Comparison of ENCODE assay signal across 8 cellular contexts in the genomic region with DNA sequence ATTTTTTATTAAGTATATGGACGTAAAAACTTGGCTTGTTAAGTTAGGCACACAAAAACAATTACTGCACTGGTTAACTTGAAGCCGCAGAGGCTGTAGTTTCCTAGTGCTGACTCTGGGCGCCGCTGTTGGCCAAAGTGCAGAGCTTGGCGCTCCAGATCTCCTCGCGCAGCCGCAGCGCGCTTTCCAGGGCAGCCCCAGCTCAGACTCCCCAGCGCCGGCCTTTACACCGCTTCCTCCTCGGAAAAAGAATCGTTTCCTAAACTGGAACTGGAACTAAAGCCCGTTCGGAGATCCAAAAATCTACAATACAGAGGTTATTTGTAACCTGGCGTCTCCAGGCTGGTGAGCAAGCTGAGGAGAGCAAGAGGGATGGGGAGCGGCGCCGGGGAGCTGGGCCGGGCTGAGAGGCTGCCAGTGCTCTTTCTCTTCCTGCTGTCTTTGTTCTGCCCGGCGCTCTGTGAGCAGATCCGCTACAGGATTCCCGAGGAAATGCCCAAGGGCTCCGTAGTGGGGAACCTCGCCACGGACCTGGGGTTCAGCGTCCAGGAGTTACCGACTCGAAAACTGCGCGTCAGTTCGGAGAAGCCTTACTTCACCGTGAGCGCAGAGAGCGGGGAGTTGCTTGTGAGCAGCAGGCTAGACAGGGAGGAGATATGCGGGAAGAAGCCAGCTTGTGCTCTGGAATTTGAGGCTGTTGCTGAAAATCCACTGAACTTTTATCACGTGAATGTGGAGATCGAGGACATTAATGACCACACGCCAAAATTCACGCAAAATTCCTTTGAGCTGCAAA. TPM values are rescaled to one million over a fixed set of nuclear protein-coding genes. Genes with fewer than 3 reads are reported as not detected.
DNase-seq lines count a peak whose midpoint lies in the region; ATAC-seq lines count a peak whose summit lies in the region.
"Not testable (repeated sequence)": the region's sequence is repeated elsewhere in the genome, so short reads cannot be mapped to it uniquely, and the experiment has no call there.

TSS of gene PCDHGB5 (plus strand) at position 192 of the 796 bp plus-strand sequence. CDS start at position 373, 181 bp downstream.

- H3K4me2 ChIP-seq in skeletal muscle satellite cell (ENCODE audit: low read length), result peak within 1 kb of the TSS; percentile 74

- H3K4me1 Mint-ChIP-seq in IgD-negative memory B cell; activated CD8-positive, alpha-beta memory T cell treated with anti-CD3 and anti-CD28 coated beads, Interleukin-2, amount 10 ng/mL, durations not matched to agents 7 days and 5 days: not testable (repeated sequence)

- H3K36me3 Mint-ChIP-seq in IgD-negative memory B cell; activated CD8-positive, alpha-beta memory T cell treated with anti-CD3 and anti-CD28 coated beads, Interleukin-2, amount 10 ng/mL, durations not matched to agents 7 days and 5 days: not testable (repeated sequence)

- H3K27me3 ChIP-seq in skeletal muscle satellite cell (ENCODE audit: control insufficient read depth, insufficient read depth, low read length), result not testable (repeated sequence)

- H3K4me3 Mint-ChIP-seq in IgD-negative memory B cell, result peak within 1 kb of the TSS; percentile 73 to 84 (median 80)
- not testable (repeated sequence) for H3K4me3 Mint-ChIP-seq in activated CD8-positive, alpha-beta memory T cell treated with anti-CD3 and anti-CD28 coated beads, Interleukin-2, amount 10 ng/mL, durations not matched to agents 7 days and 5 days

- peaks cover 36% of the 10 kb centered on the region for H3K27me3 Mint-ChIP-seq in IgD-negative memory B cell
- peaks cover 48% of the 10 kb centered on the region for H3K27me3 Mint-ChIP-seq in activated CD8-positive, alpha-beta memory T cell treated with anti-CD3 and anti-CD28 coated beads, Interleukin-2, amount 10 ng/mL, durations not matched to agents 7 days and 5 days

- H3K9ac ChIP-seq in skeletal muscle satellite cell (ENCODE audit: low read depth, low read length), result peak within 1 kb of the TSS; percentile 62

- ATAC-seq in GM18519 (IDR thresholded peaks at IDR 0.05; ENCODE audit: low FRiP score, unreplicated experiment), result peak; percentile 92
- ATAC-seq in HG02610 (IDR thresholded peaks at IDR 0.05; ENCODE audit: unreplicated experiment), result peak; percentile 95
- ATAC-seq in activated CD8-positive, alpha-beta memory T cell treated with anti-CD3 and anti-CD28 coated beads, Interleukin-2, amount 10 ng/mL, durations not matched to agents 7 days and 5 days, result not testable (repeated sequence)

- not testable (repeated sequence) for H3K4me1 ChIP-seq in skeletal muscle satellite cell (ENCODE audit: control insufficient read depth, insufficient read depth, low read length)

- H3K9me3 Mint-ChIP-seq in IgD-negative memory B cell, result peaks cover 6 to 37% (median 19%) of the 10 kb centered on the region in 3 donors
- H3K9me3 Mint-ChIP-seq in activated CD8-positive, alpha-beta memory T cell treated with anti-CD3 and anti-CD28 coated beads, Interleukin-2, amount 10 ng/mL, durations not matched to agents 7 days and 5 days (ENCODE audit: low read depth), result not testable (repeated sequence)

- CTCF ChIA-PET in activated CD8-positive, alpha-beta memory T cell treated with anti-CD3 and anti-CD28 coated beads, Interleukin-2, amount 10 ng/mL, durations not matched to agents 7 days and 5 days (lab: Charles Lee), result interaction anchor here (0.6 to 2.9 kb wide), 11 partner anchors 8 to 828 kb away, joined by 3 to 7 read pairs (median 4); partner anchors contain the start of genes PCDHGA10, PCDHGA11, PCDHGA12 and PCDHGA3

- not testable (repeated sequence) for H3K36me3 ChIP-seq in skeletal muscle satellite cell (ENCODE audit: insufficient read depth, low read length)

- peaks cover 43% of the 10 kb centered on the region for H3K9me3 ChIP-seq in skeletal muscle satellite cell (replicated peaks; ENCODE audit: low read length)

- peak within 1 kb of the TSS; percentile 72 for H3K4me3 ChIP-seq in skeletal muscle satellite cell (ENCODE audit: low read length)

- DNase-seq in AG08395 (ENCODE audit: low spot score) (peak; percentile 62), dermis microvascular lymphatic vessel endothelial cell (ENCODE audit: low read depth in 2 of 2) (peak; percentile 18 to 70), kidney glomerular epithelial cell (lab: John Stamatoyannopoulos, UW) (peak; percentile 44)
- peak; percentile 52 for DNase-seq in activated CD8-positive, alpha-beta memory T cell treated with anti-CD3 and anti-CD28 coated beads, Interleukin-2, amount 10 ng/mL, durations not matched to agents 7 days and 5 days

- peak within 1 kb of the TSS in 2 of 3 donors; percentile 46 to 67 for H3K27ac Mint-ChIP-seq in IgD-negative memory B cell
- not testable (repeated sequence) for H3K27ac Mint-ChIP-seq in activated CD8-positive, alpha-beta memory T cell treated with anti-CD3 and anti-CD28 coated beads, Interleukin-2, amount 10 ng/mL, durations not matched to agents 7 days and 5 days

RNA-seq across cellular contexts. Expression of gene PCDHGB5, which starts in this region (rescaled TPM):
- 1.9 TPM for polyA plus RNA-seq in IgD-negative memory B cell
- not detected for total RNA-seq in activated CD8-positive, alpha-beta memory T cell treated with anti-CD3 and anti-CD28 coated beads, Interleukin-2, amount 10 ng/mL, durations not matched to agents 7 days and 5 days
- total RNA-seq in dermis microvascular lymphatic vessel endothelial cell, result 6.4 and 9.7 TPM in 2 replicates
- total RNA-seq in skeletal muscle satellite cell (2012; rRNA removed), result 10.1 and 12.2 TPM in 2 replicates

Comparison
In these comparisons a context has a peak if more than half of its experiments do, and no peak if none do; other contexts are left out.
1. Peak in DNase-seq in activated CD8-positive, alpha-beta memory T cell treated with anti-CD3 and anti-CD28 coated beads, Interleukin-2, amount 10 ng/mL, durations not matched to agents 7 days and 5 days; RNA of the gene not detected or under 1 TPM.